In the genomic region with DNA sequence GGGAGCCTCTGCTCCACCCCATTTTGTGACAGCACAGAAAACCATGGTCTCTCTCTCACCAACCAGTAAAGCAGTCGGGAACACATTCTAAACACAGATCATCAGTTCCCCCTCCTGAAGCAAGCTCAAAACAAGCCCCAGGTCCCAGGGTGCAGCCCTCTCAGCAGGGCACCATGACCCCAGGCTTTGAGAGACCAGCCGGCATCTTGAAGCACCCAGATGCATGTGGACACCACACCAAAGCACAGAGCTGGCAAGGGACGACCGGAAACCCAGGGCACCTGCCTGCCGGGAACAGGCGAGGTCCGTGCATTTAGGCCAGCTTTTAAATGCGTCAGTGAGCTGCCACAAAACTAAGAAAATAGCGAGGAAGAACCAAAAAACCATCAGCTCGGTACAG, we compare ENCODE assay signal across 20 cellular contexts.
"Had no signal": no experiment of that assay in that cellular context is flagged by ENCODE, and none has a peak within 500 bp of the region (broad histone marks: within the 10 kb centered on the region; RNA-seq: fewer than 3 reads in every experiment).

No MANE protein-coding gene starts in this region.

- H3K4me3 ChIP-seq: esophagus muscularis mucosa, gastroesophageal sphincter, heart left ventricle, hepatocyte, left lung, lower lobe of right lung had no signal

- H2AFZ ChIP-seq: hepatocyte had no signal

- H3K4me1 ChIP-seq: esophagus muscularis mucosa, foreskin keratinocyte, gastroesophageal sphincter, heart left ventricle, left lung, lower lobe of right lung had no signal

- H3K27me3 ChIP-seq: esophagus muscularis mucosa, heart left ventricle, hepatocyte, left lung had no signal

- FAIRE-seq: colon, endothelial cell of umbilical vein, frontal cortex had no signal

- H3K79me2 ChIP-seq: hepatocyte had no signal

- H3K36me3 ChIP-seq: esophagus muscularis mucosa, gastroesophageal sphincter, heart left ventricle, left lung, lower lobe of right lung had no signal

- H3K27ac ChIP-seq: esophagus muscularis mucosa, foreskin keratinocyte, gastroesophageal sphincter, heart left ventricle, hepatocyte, left lung, lower lobe of right lung had no signal

- DNase-seq: cortex of kidney; effector CD4-positive, alpha-beta T cell; effector memory CD4-positive, alpha-beta T cell; foreskin keratinocyte; hypothalamus; immature natural killer cell; islet precursor cell; left cardiac atrium; left ventricle myocardium superior; lower lobe of right lung; mesenchymal stem cell; midbrain had no signal

- H3K4me2 ChIP-seq: hepatocyte had no signal

- ATAC-seq: foreskin keratinocyte, gastroesophageal sphincter, heart left ventricle, left cardiac atrium, left lung, left ventricle myocardium superior, lower lobe of right lung had no signal
